In genomic region chr2:157874997-157875719, GRCh38 we compare ENCODE assay signal across 8 cellular contexts. TPM values are rescaled to one million over a fixed set of nuclear protein-coding genes. Genes with fewer than 3 reads are reported as not detected.
DNase-seq lines count a peak whose midpoint lies in the region; ATAC-seq, FAIRE-seq and TF ChIP-seq lines count a peak whose summit lies in the region.

No MANE protein-coding gene starts in this region.

- H3K27ac Mint-ChIP-seq in Calu3 (ENCODE audit: unreplicated experiment): peak overlapping the region; percentile 62
- peak overlapping the region; percentile 88 for H3K27ac Mint-ChIP-seq in activated CD4-positive, alpha-beta memory T cell treated with anti-CD3 and anti-CD28 coated beads for 36 hours
- H3K27ac Mint-ChIP-seq in naive thymus-derived CD4-positive, alpha-beta T cell: peak overlapping the region; percentile 82 to 96 (median 90)

- POLR2A ChIA-PET in activated CD4-positive, alpha-beta memory T cell treated with anti-CD3 and anti-CD28 coated beads for 36 hours (lab: Charles Lee): interaction anchor here (2.1 to 5.1 kb wide), 4 partner anchors 10 to 24 kb away, joined by 10 to 70 read pairs (median 14); no protein-coding TSS in a partner anchor
- POLR2A ChIA-PET in naive thymus-derived CD4-positive, alpha-beta T cell (lab: Charles Lee): interaction anchor here (1.4 to 4.0 kb wide), 4 partner anchors 12 to 25 kb away, joined by 3 to 50 read pairs (median 22); no protein-coding TSS in a partner anchor

- TF ChIP-seq CTCF in Calu3 (IDR thresholded peaks at IDR 0.05; ENCODE audit: unreplicated experiment): no peak

- DNase-seq in Calu3 (peak; percentile 47), fibroblast of gingiva (ENCODE audit: low read depth) (peak; percentile 93), NCI-H2107 (lab: John Stamatoyannopoulos, UW) (no peak), GM19239 (ENCODE audit: insufficient read length, low spot score) (no peak), NCI-H774 (lab: John Stamatoyannopoulos, UW) (no peak)
- peak; percentile 39 for DNase-seq in activated CD4-positive, alpha-beta memory T cell treated with anti-CD3 and anti-CD28 coated beads for 36 hours
- DNase-seq in naive thymus-derived CD4-positive, alpha-beta T cell: peak in 7 of 9 donors; percentile 10 to 35 (median 29)

- H3K9me3 ChIP-seq in KOPT-K1 (ENCODE audit: insufficient read depth, low read length, poor library complexity, severe bottlenecking): no peaks in the 10 kb centered on the region
- H3K9me3 ChIP-seq in naive thymus-derived CD4-positive, alpha-beta T cell (ENCODE audit: control insufficient read depth in 2 of 3, low read length in 3 of 3): no peaks in the 10 kb centered on the region

- no peak for FAIRE-seq in GM19239 (lab: Jason Lieb, UNC)

- no peaks in the 10 kb centered on the region for H3K9me3 Mint-ChIP-seq in Calu3 (ENCODE audit: low read depth, unreplicated experiment)
- H3K9me3 Mint-ChIP-seq in activated CD4-positive, alpha-beta memory T cell treated with anti-CD3 and anti-CD28 coated beads for 36 hours: no peaks in the 10 kb centered on the region
- H3K9me3 Mint-ChIP-seq in naive thymus-derived CD4-positive, alpha-beta T cell: no peaks in the 10 kb centered on the region

- intact Hi-C loops in Calu3 (cut with micrococcal nuclease; ENCODE audit: unreplicated experiment): loop anchor here (5.0 kb wide), 1 partner anchor 38 kb away; no protein-coding TSS in a partner anchor
- intact Hi-C loops in activated CD4-positive, alpha-beta memory T cell treated with anti-CD3 and anti-CD28 coated beads for 36 hours (cut with micrococcal nuclease): loop anchor here (5.0 kb wide), 2 partner anchors 38 to 248 kb away; partner anchors contain the start of gene ACVR1C
- intact Hi-C loops in naive thymus-derived CD4-positive, alpha-beta T cell (cut with micrococcal nuclease): loop anchor here (2.0 to 10.0 kb wide), 8 partner anchors 36 to 1440 kb away; partner anchors contain the start of genes ACVR1C (in 1 of the 2), CYTIP (in 1 of the 2), GPD2 (in 1 of the 2) and WDSUB1 (in 1 of the 2)

- H3K4me1 ChIP-seq in naive thymus-derived CD4-positive, alpha-beta T cell (ENCODE audit: control insufficient read depth in 2 of 2, insufficient read depth in 2 of 2, low read length in 2 of 2): peaks cover 12 to 22% of the 10 kb centered on the region in 2 donors

- H3K27me3 Mint-ChIP-seq in Calu3 (ENCODE audit: unreplicated experiment): no peaks in the 10 kb centered on the region
- no peaks in the 10 kb centered on the region for H3K27me3 Mint-ChIP-seq in activated CD4-positive, alpha-beta memory T cell treated with anti-CD3 and anti-CD28 coated beads for 36 hours
- H3K27me3 Mint-ChIP-seq in naive thymus-derived CD4-positive, alpha-beta T cell: no peaks in the 10 kb centered on the region

- no peak for ATAC-seq in naive thymus-derived CD4-positive, alpha-beta T cell

- CTCF ChIA-PET in Calu3 (lab: Charles Lee): interaction anchor here (0.5 kb wide), 1 partner anchor 39 kb away, joined by 7 read pairs; no protein-coding TSS in a partner anchor
- CTCF ChIA-PET in activated CD4-positive, alpha-beta memory T cell treated with anti-CD3 and anti-CD28 coated beads for 36 hours (lab: Charles Lee): interaction anchor here (1.3 to 3.3 kb wide), 6 partner anchors 9 to 42 kb away, joined by 4 to 47 read pairs (median 10); no protein-coding TSS in a partner anchor
- CTCF ChIA-PET in naive thymus-derived CD4-positive, alpha-beta T cell (lab: Charles Lee): interaction anchor here (0.5 to 1.9 kb wide), 3 partner anchors 13 to 148 kb away, joined by 3 to 12 read pairs (median 5); no protein-coding TSS in a partner anchor

- no peaks in the 10 kb centered on the region for H3K36me3 ChIP-seq in KOPT-K1 (ENCODE audit: insufficient read depth, low read length)
- H3K36me3 ChIP-seq in naive thymus-derived CD4-positive, alpha-beta T cell (ENCODE audit: control insufficient read depth in 2 of 3, insufficient read depth in 3 of 3, low read length in 3 of 3): peaks cover 0 to 3% (median 0%) of the 10 kb centered on the region in 3 experiments

- H3K4me3 ChIP-seq in naive thymus-derived CD4-positive, alpha-beta T cell (ENCODE audit: low read length): peak overlapping the region; percentile 60

- no TSS peak for BruUV-seq in Calu3 (replicated peaks; lab: Mats Ljungman, UMichigan)

- no peaks in the 10 kb centered on the region for H3K27me3 ChIP-seq in naive thymus-derived CD4-positive, alpha-beta T cell (ENCODE audit: control insufficient read depth in 2 of 2, insufficient read depth in 2 of 2, low read length in 2 of 2)

- H3K36me3 Mint-ChIP-seq in Calu3 (ENCODE audit: insufficient read depth, unreplicated experiment): peaks cover 42% of the 10 kb centered on the region
- no peaks in the 10 kb centered on the region for H3K36me3 Mint-ChIP-seq in activated CD4-positive, alpha-beta memory T cell treated with anti-CD3 and anti-CD28 coated beads for 36 hours
- H3K36me3 Mint-ChIP-seq in naive thymus-derived CD4-positive, alpha-beta T cell: peaks cover 0 to 29% (median 0%) of the 10 kb centered on the region in 5 donors

- H3K4me1 Mint-ChIP-seq in Calu3 (ENCODE audit: low read depth, unreplicated experiment): peaks cover 70% of the 10 kb centered on the region
- peaks cover 65% of the 10 kb centered on the region for H3K4me1 Mint-ChIP-seq in activated CD4-positive, alpha-beta memory T cell treated with anti-CD3 and anti-CD28 coated beads for 36 hours (ENCODE audit: low read depth)
- H3K4me1 Mint-ChIP-seq in naive thymus-derived CD4-positive, alpha-beta T cell: peaks cover 24 to 73% (median 63%) of the 10 kb centered on the region in 7 donors

- peak overlapping the region; percentile 91 for H3K4me3 Mint-ChIP-seq in Calu3 (ENCODE audit: low read depth, unreplicated experiment)
- H3K4me3 Mint-ChIP-seq in activated CD4-positive, alpha-beta memory T cell treated with anti-CD3 and anti-CD28 coated beads for 36 hours: peak overlapping the region; percentile 89
- peak overlapping the region; percentile 90 to 98 (median 96) for H3K4me3 Mint-ChIP-seq in naive thymus-derived CD4-positive, alpha-beta T cell

- H3K27ac ChIP-seq in KOPT-K1 (ENCODE audit: low read depth, low read length, poor library complexity, severe bottlenecking): peak overlapping the region; percentile 44
- peak overlapping the region; percentile 70 for H3K27ac ChIP-seq in naive thymus-derived CD4-positive, alpha-beta T cell (ENCODE audit: low read depth, low read length)

RNA-seq across cellular contexts. Expression of gene ACVR1, which starts 1.0 kb away (rescaled TPM):
- 62.0 and 71.3 TPM in 2 replicates for total RNA-seq in Calu3 (2022)
- 10 to 100 TPM; 24.8 to 25.0 TPM for total RNA-seq in activated CD4-positive, alpha-beta memory T cell treated with anti-CD3 and anti-CD28 coated beads for 36 hours
- 10 to 100 TPM; 13.3 to 42.0 (median 20.6) TPM for total RNA-seq in naive thymus-derived CD4-positive, alpha-beta T cell
- 1 to 10 TPM; 6.0 to 7.1 TPM for polyA plus RNA-seq in naive thymus-derived CD4-positive, alpha-beta T cell

Comparison
In these comparisons a context has a peak if more than half of its experiments do, and no peak if none do; other contexts are left out.
1. DNase-seq: peak in Calu3 (single experiment), activated CD4-positive, alpha-beta memory T cell treated with anti-CD3 and anti-CD28 coated beads for 36 hours (single experiment), fibroblast of gingiva (single experiment) and naive thymus-derived CD4-positive, alpha-beta T cell (7 of 9); none in NCI-H2107 (single experiment), GM19239 (single experiment) and NCI-H774 (single experiment).
2. Peak in every context shown above with its lines, with median percentiles within 50 percentile points of each other: H3K27ac Mint-ChIP-seq and H3K4me3 Mint-ChIP-seq.